In the genomic region with DNA sequence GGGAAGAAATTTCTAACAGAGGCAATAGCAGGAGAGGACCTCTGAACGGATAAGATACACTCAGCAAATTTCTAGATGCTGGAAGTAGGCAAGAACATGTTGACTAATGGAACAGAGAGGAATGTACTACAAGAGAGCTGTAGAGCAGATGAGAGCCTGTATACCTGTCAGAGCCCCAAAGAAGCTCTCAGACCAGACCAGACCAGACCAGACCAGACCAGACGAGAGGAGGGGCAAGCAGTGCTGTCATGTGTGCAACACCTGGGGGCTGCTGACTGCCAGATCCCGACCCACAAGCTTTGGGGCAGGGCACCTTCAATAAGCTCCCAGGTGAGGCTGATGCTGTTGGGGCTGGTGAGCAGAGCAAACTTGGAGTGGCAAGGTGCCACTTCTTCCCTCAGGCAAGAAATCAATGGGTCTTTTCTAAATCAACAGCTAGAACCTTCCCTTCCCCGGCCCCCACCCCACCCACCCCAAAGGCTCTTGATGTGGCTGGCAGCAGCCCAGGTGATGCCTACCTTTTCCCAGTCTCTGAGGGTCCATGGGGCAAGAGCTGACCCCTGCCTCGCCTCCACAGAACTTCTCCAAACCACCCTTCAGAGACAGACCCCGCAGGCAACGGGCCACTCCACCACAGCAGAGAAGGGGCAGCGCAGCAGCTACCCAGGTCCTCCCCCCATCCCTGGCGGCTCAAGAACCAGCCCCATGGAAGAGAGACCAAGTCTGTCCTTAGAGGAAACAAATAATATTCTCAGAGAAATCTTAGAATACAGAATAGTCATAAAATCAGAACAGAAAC, we compare ENCODE assay signal across 16 cellular contexts. TPM values are rescaled to one million over a fixed set of nuclear protein-coding genes. Genes with fewer than 3 reads are reported as not detected.
DNase-seq lines count a peak whose midpoint lies in the region; ATAC-seq and TF ChIP-seq lines count a peak whose summit lies in the region.
"Had no signal": no experiment of that assay in that cellular context is flagged by ENCODE, and none has a peak within 500 bp of the region (broad histone marks: within the 10 kb centered on the region; RNA-seq: fewer than 3 reads in every experiment).

No MANE protein-coding gene starts in this region.

- TF ChIP-seq CTCF in gastrocnemius medialis (IDR thresholded peaks at IDR 0.05 in 4 of 5, conservative IDR thresholded peaks at IDR 0.05 in 1 of 5) = no peak
- TF ChIP-seq CTCF in PC-9 (conservative IDR thresholded peaks at IDR 0.05) = no peak

- H3K4me1 Mint-ChIP-seq in activated T-cell treated with anti-CD3 and anti-CD28 coated beads, Interleukin-2, amount 50 U/mL, for 24 hours (ENCODE audit: low read depth) = peaks cover 65% of the 10 kb centered on the region
- peaks cover 63 to 77% (median 68%) of the 10 kb centered on the region in 3 donors for H3K4me1 Mint-ChIP-seq in T-cell
- H3K4me1 Mint-ChIP-seq in immature natural killer cell = peaks cover 71 to 72% of the 10 kb centered on the region in 2 donors

- intact Hi-C loops in gastrocnemius medialis (cut with DNase I; ENCODE audit: low total_unique reads) = no loop called here
- intact Hi-C loops in PC-9 (cut with micrococcal nuclease; ENCODE audit: unreplicated experiment) = no loop called here

- no peak for DNase-seq in activated T-cell treated with anti-CD3 and anti-CD28 coated beads, Interleukin-2, amount 50 U/mL, for 24 hours
- DNase-seq in activated T-cell treated with anti-CD3 and anti-CD28 coated beads for 4 hours = no peak
- no peak for DNase-seq in T-cell
- DNase-seq in immature natural killer cell = no peak
- no peak for DNase-seq in gastrocnemius medialis
- no peak for DNase-seq in PC-9
- DNase-seq in GM23248 = no peak
- DNase-seq: amniotic stem cell; central memory CD4-positive, alpha-beta T cell; effector CD4-positive, alpha-beta T cell; HCEC 1CT; Kasumi-1; NCI-H2171 treated with DMSO at 0.1 percent for 48 hours had no signal

- BruUV-seq in PC-9 (replicated peaks; lab: Mats Ljungman, UMichigan) = no TSS peak

- H3K9me2 ChIP-seq in PC-9 (ENCODE audit: insufficient read depth) (no peaks in the 10 kb centered on the region), GM23248 (ENCODE audit: insufficient read depth) (no peaks in the 10 kb centered on the region)

- no peak overlapping the region for H3K4me3 Mint-ChIP-seq in activated T-cell treated with anti-CD3 and anti-CD28 coated beads, Interleukin-2, amount 50 U/mL, for 24 hours
- H3K4me3 Mint-ChIP-seq in T-cell (peak overlapping the region in 1 of 3 donors; percentile 15), immature natural killer cell (peak overlapping the region in 2 of 5 donors; percentile 29 to 40)

- no peak for ATAC-seq in T-cell (replicated peaks in 1 of 4)
- no peak for ATAC-seq in gastrocnemius medialis
- ATAC-seq in HG02610 (IDR thresholded peaks at IDR 0.05; ENCODE audit: unreplicated experiment) = no peak
- ATAC-seq: sciatic nerve had no signal

- TF ChIP-seq POLR2A in gastrocnemius medialis (IDR thresholded peaks at IDR 0.05) = no peak

- H3K27ac Mint-ChIP-seq in activated T-cell treated with anti-CD3 and anti-CD28 coated beads, Interleukin-2, amount 50 U/mL, for 24 hours = peak overlapping the region; percentile 61
- peak overlapping the region; percentile 64 to 78 for H3K27ac Mint-ChIP-seq in T-cell
- peak overlapping the region in 5 of 6 donors; percentile 51 to 73 (median 65) for H3K27ac Mint-ChIP-seq in immature natural killer cell

- H2AFZ ChIP-seq in PC-9 = no peak overlapping the region
- H2AFZ ChIP-seq in GM23248 = no peak overlapping the region

- WGBS in GM23248 (ENCODE audit: low coverage in 1 of 2, low lambda C conversion rate in 2 of 2, missing lambda C conversion rate in 2 of 2), 2 experiments = 87 to 88% methylated on average over 9 of the region's 9 CpGs

- H3K4me2 ChIP-seq in PC-9 = no peak overlapping the region
- H3K4me2 ChIP-seq in GM23248 (ENCODE audit: unreplicated experiment) = no peak overlapping the region

- H3K79me2 ChIP-seq in PC-9 (ENCODE audit: low read depth) (peaks cover 52% of the 10 kb centered on the region), GM23248 (ENCODE audit: insufficient read depth) (peaks cover 98% of the 10 kb centered on the region)

- peaks cover 9% of the 10 kb centered on the region for H3K36me3 Mint-ChIP-seq in activated T-cell treated with anti-CD3 and anti-CD28 coated beads, Interleukin-2, amount 50 U/mL, for 24 hours (ENCODE audit: low read depth)
- H3K36me3 Mint-ChIP-seq in T-cell = no peaks in the 10 kb centered on the region
- no peaks in the 10 kb centered on the region for H3K36me3 Mint-ChIP-seq in immature natural killer cell

- CTCF ChIA-PET in T-cell (lab: Charles Lee) = interaction anchor here in 1 of 2 donors (0.5 kb wide), 1 partner anchor 29 kb away, joined by 3 read pairs; no protein-coding TSS in a partner anchor
- CTCF ChIA-PET in PC-9 (lab: Charles Lee) = no interaction called here

- H3K9me3 Mint-ChIP-seq in activated T-cell treated with anti-CD3 and anti-CD28 coated beads, Interleukin-2, amount 50 U/mL, for 24 hours = no peaks in the 10 kb centered on the region
- H3K9me3 Mint-ChIP-seq in T-cell (no peaks in the 10 kb centered on the region), immature natural killer cell (no peaks in the 10 kb centered on the region)

- H3K4me3 ChIP-seq in gastrocnemius medialis (no peak overlapping the region), PC-9 (no peak overlapping the region), GM23248 (no peak overlapping the region)

- in situ Hi-C loops in gastrocnemius medialis (cut with MboI; ENCODE audit: low sequenced_read_pairs in 4 of 4) (loop anchor here in 1 of 4 donors (25.0 kb wide), 1 partner anchor 103 kb away; a partner anchor contains a TSS), GM23248 (cut with MboI) (no loop called here)

- H3K27me3 ChIP-seq in gastrocnemius medialis (no peaks in the 10 kb centered on the region), PC-9 (ENCODE audit: insufficient read depth, low read depth) (no peaks in the 10 kb centered on the region), GM23248 (replicated peaks; ENCODE audit: insufficient read depth) (no peaks in the 10 kb centered on the region)

- H3K36me3 ChIP-seq in gastrocnemius medialis (no peaks in the 10 kb centered on the region), PC-9 (ENCODE audit: low read depth) (no peaks in the 10 kb centered on the region), GM23248 (ENCODE audit: low read depth) (no peaks in the 10 kb centered on the region)

- POLR2A ChIA-PET in T-cell (lab: Charles Lee) (no interaction called here), PC-9 (lab: Charles Lee; ENCODE audit: unreplicated experiment) (no interaction called here)

- H3K9ac ChIP-seq in GM23248 = no peak overlapping the region

- H3K4me1 ChIP-seq in gastrocnemius medialis (peaks cover 44 to 59% of the 10 kb centered on the region in 2 donors), PC-9 (replicated peaks; ENCODE audit: insufficient read depth) (no peaks in the 10 kb centered on the region), GM23248 (ENCODE audit: insufficient read depth) (no peaks in the 10 kb centered on the region; the same call in 1 of the 2 replicates)

- peaks cover 3% of the 10 kb centered on the region; the same call in 1 of the 2 replicates for H4K20me1 ChIP-seq in PC-9 (ENCODE audit: insufficient read depth)
- H4K20me1 ChIP-seq in GM23248 (ENCODE audit: insufficient read depth) = no peaks in the 10 kb centered on the region

- H3F3A ChIP-seq in PC-9 (ENCODE audit: insufficient read depth, low read depth) (no peaks in the 10 kb centered on the region), GM23248 (ENCODE audit: insufficient read depth) (no peaks in the 10 kb centered on the region)

- peaks cover 42% of the 10 kb centered on the region for H3K27me3 Mint-ChIP-seq in activated T-cell treated with anti-CD3 and anti-CD28 coated beads, Interleukin-2, amount 50 U/mL, for 24 hours
- H3K27me3 Mint-ChIP-seq in T-cell = peaks cover 0 to 17% of the 10 kb centered on the region in 2 donors
- H3K27me3 Mint-ChIP-seq in immature natural killer cell (ENCODE audit: low read depth in 3 of 3) = peaks cover 5 to 15% (median 6%) of the 10 kb centered on the region in 3 donors

- H3K9me3 ChIP-seq in gastrocnemius medialis (no peaks in the 10 kb centered on the region), PC-9 (ENCODE audit: insufficient read depth, low read depth) (no peaks in the 10 kb centered on the region), GM23248 (ENCODE audit: low read depth) (no peaks in the 10 kb centered on the region)

- H3K27ac ChIP-seq in gastrocnemius medialis = peak overlapping the region in 3 of 4 donors; percentile 6 to 59 (median 46)
- no peak overlapping the region for H3K27ac ChIP-seq in PC-9
- no peak overlapping the region for H3K27ac ChIP-seq in GM23248
- H3K27ac ChIP-seq: RWPE1 had no signal

RNA-seq across cellular contexts. Expression of a gene that starts 32.7 kb away (rescaled TPM):
- total RNA-seq in T-cell (100 to 1,000 TPM in 3 of 5 donors, 10 to 100 TPM in 2; 84.9 to 129 (median 100) TPM), gastrocnemius medialis (10 to 100 TPM; 39.0 to 63.2 (median 45.2) TPM), PC-9 (2021) (85.6 and 90.1 TPM in 2 replicates)
- polyA plus RNA-seq in immature natural killer cell (10 to 100 TPM; 11.4 to 31.5 (median 18.3) TPM), GM23248 (2016; fragmentation: Nextera tagmentation; extraction: Ambion mirVana) (10.3 and 13.0 TPM in 2 replicates)
- 16.5 and 16.7 TPM in 2 replicates for total RNA-seq in GM23248 (2014; rRNA removed; shearing (Covaris generic))

RNA-seq across cellular contexts. Expression of a gene that starts 45.1 kb away (rescaled TPM):
- total RNA-seq in T-cell = 100 to 1,000 TPM in 1 of 5 donors, 10 to 100 TPM in 4; 66.5 to 102 (median 85.0) TPM
- 10 to 100 TPM; 39.0 to 81.9 (median 46.6) TPM for polyA plus RNA-seq in immature natural killer cell
- 100 to 1,000 TPM in 3 of 4 donors, 10 to 100 TPM in 1; 73.9 to 157 (median 115) TPM for total RNA-seq in gastrocnemius medialis
- 317 and 364 TPM in 2 replicates for total RNA-seq in PC-9 (2021)
- total RNA-seq in GM23248 (2014; rRNA removed; shearing (Covaris generic)) = 45.3 and 54.7 TPM in 2 replicates
- 58.7 and 58.8 TPM in 2 replicates for polyA plus RNA-seq in GM23248 (2016; fragmentation: Nextera tagmentation; extraction: Ambion mirVana)

Comparison
In these comparisons a context has a peak if more than half of its experiments do, and no peak if none do; other contexts are left out.
1. H3K27ac ChIP-seq: peak in gastrocnemius medialis (3 of 4); none in PC-9 (single experiment) and GM23248 (single experiment).
2. Peak in every context shown above with its lines, with median percentiles within 50 percentile points of each other: H3K27ac Mint-ChIP-seq.